ENCODE assay signal across 8 cellular contexts in genomic region chr3:172550347-172550943, GRCh38. TPM values are rescaled to one million over a fixed set of nuclear protein-coding genes. Genes with fewer than 3 reads are reported as not detected.
DNase-seq lines count a peak whose midpoint lies in the region; ATAC-seq, FAIRE-seq and TF ChIP-seq lines count a peak whose summit lies in the region.

No MANE protein-coding gene starts in this region.

- ATAC-seq in HG02798 (IDR thresholded peaks at IDR 0.05; ENCODE audit: poor library complexity, unreplicated experiment), result peak; percentile 87

- TF ChIP-seq CTCF in BJ (IDR thresholded peaks at IDR 0.05; ENCODE audit: insufficient read depth, low read depth, low read length) (no peak), bronchial epithelial cell (IDR thresholded peaks at IDR 0.05; ENCODE audit: insufficient read depth, low read length, severe bottlenecking) (no peak)

- no peaks in the 10 kb centered on the region for H3K36me3 ChIP-seq in BJ (ENCODE audit: control insufficient read depth, insufficient read depth, low read length)
- no peaks in the 10 kb centered on the region for H3K36me3 ChIP-seq in bronchial epithelial cell (ENCODE audit: control insufficient read depth, insufficient read depth, low read length)

- H3K4me3 ChIP-seq in BJ (ENCODE audit: low read depth, low read length) (no peak overlapping the region), bronchial epithelial cell (ENCODE audit: low read depth, low read length) (no peak overlapping the region)

- DNase-seq in BJ (ENCODE audit: low read depth), result peak; percentile 43
- peak; percentile 18 for DNase-seq in T-helper 22 cell (ENCODE audit: low read depth)
- peak; percentile 99 for DNase-seq in bronchial epithelial cell (ENCODE audit: low read depth)
- DNase-seq in stimulated activated CD4-positive, alpha-beta T cell treated with anti-CD3 and anti-CD28 coated beads, Interleukin-1b, Interleukin-23, amount 100 ng/mL, for 48 hours, result peak; percentile 88
- no peak for DNase-seq in NCI-H1436 treated with DMSO at 0.1 percent for 48 hours (lab: John Stamatoyannopoulos, UW)
- no peak for DNase-seq in GDM1 (lab: John Stamatoyannopoulos, UW)
- no peak for DNase-seq in DMS53 (lab: John Stamatoyannopoulos, UW)

- CTCF ChIA-PET in BJ (lab: Yijun Ruan, JAX), result no interaction called here

- POLR2A ChIA-PET in BJ (lab: Charles Lee), result no interaction called here

- FAIRE-seq in bronchial epithelial cell (lab: Jason Lieb, UNC), result peak; percentile 55

- H3K27me3 ChIP-seq in BJ (ENCODE audit: control insufficient read depth, insufficient read depth, low read length), result peaks cover 3% of the 10 kb centered on the region; the same call in 1 of the 2 replicates
- H3K27me3 ChIP-seq in bronchial epithelial cell (ENCODE audit: control insufficient read depth, insufficient read depth, low read length), result no peaks in the 10 kb centered on the region

RNA-seq across cellular contexts. Expression of gene TNFSF10, which starts 27.2 kb away (rescaled TPM):
- polyA plus RNA-seq in BJ (2011; rRNA removed), result 0.17 TPM in 1 of 2 replicates, not detected in the other
- polyA minus RNA-seq in BJ (2011; rRNA and poly(A)+ RNA removed), result not detected in 2 replicates
- 15.5 and 24.6 TPM in 2 replicates for total RNA-seq in bronchial epithelial cell

Comparison
In these comparisons a context has a peak if more than half of its experiments do, and no peak if none do; other contexts are left out.
1. DNase-seq: peak in BJ (single experiment), T-helper 22 cell (single experiment), bronchial epithelial cell (single experiment) and stimulated activated CD4-positive, alpha-beta T cell treated with anti-CD3 and anti-CD28 coated beads, Interleukin-1b, Interleukin-23, amount 100 ng/mL, for 48 hours (single experiment); none in NCI-H1436 treated with DMSO at 0.1 percent for 48 hours (single experiment), GDM1 (single experiment) and DMS53 (single experiment).